In the genomic region with DNA sequence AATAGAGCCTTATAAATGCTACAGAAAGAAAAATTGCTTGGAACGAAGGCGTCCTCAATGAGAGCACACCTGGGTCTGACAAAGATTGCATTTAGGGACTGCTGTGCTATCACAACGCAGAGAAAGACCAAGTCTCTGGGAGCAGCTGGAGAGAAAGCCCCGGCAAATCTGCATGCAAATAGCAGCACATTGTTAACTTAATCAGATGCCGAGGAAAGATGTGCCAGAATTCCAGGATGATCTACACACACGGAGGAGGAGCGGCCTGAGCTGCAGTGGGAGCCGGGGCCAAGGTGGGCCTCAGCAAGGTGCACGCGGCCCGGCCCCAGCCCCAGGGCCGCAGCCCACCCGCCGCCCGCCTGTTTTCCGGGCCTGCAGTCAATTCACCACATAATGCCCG, we compare ENCODE assay signal across 24 cellular contexts. TPM values are rescaled to one million over a fixed set of nuclear protein-coding genes. Genes with fewer than 3 reads are reported as not detected.
DNase-seq lines count a peak whose midpoint lies in the region; ATAC-seq and TF ChIP-seq lines count a peak whose summit lies in the region.
"Had no signal": no experiment of that assay in that cellular context is flagged by ENCODE, and none has a peak within 500 bp of the region (broad histone marks: within the 10 kb centered on the region; RNA-seq: fewer than 3 reads in every experiment).

No MANE protein-coding gene starts in this region.

- CTCF ChIA-PET in WTC11 (lab: Charles Lee), result interaction anchor here (0.8 to 1.0 kb wide), 4 partner anchors 21 to 295 kb away, joined by 3 to 4 read pairs (median 4); no protein-coding TSS in a partner anchor

- no peak overlapping the region for H2BK5ac ChIP-seq in neuronal stem cell (ENCODE audit: low read length)

- H3K23ac ChIP-seq in neuronal stem cell (ENCODE audit: low read depth, low read length, poor library complexity), result no peak overlapping the region

- H3K4me3 Mint-ChIP-seq in WTC11 (peak overlapping the region; percentile 52), natural killer cell (no peak overlapping the region)
- H3K4me3 Mint-ChIP-seq: activated naive CD4-positive, alpha-beta T cell treated with anti-CD3 and anti-CD28 coated beads, Interleukin-2, amount 50 U/mL, for 24 hours; activated T-cell treated with anti-CD3 and anti-CD28 coated beads, Interleukin-2, amount 50 U/mL, for 4 hours; naive B cell had no signal

- H3K4me2 ChIP-seq in neuronal stem cell (ENCODE audit: insufficient read depth, low read length, poor library complexity, severe bottlenecking) (peak overlapping the region; percentile 71), osteoblast (ENCODE audit: insufficient read depth, low read length) (no peak overlapping the region)
- H3K4me2 ChIP-seq: A549, BLaER1 had no signal

- no peak overlapping the region for H3K9ac ChIP-seq in neuronal stem cell (ENCODE audit: low read depth, low read length, poor library complexity)
- H3K9ac ChIP-seq: BLaER1 had no signal

- H3K4me1 ChIP-seq in iPS DF 6.9 (ENCODE audit: control insufficient read depth, insufficient read depth, low read length) (peaks cover 11% of the 10 kb centered on the region; the same call in 1 of the 2 replicates), neuronal stem cell (ENCODE audit: control insufficient read depth in 2 of 2, insufficient read depth in 1 of 2, low read depth in 1 of 2, low read length in 2 of 2) (peaks cover 4 to 12% of the 10 kb centered on the region in 2 donors), osteoblast (ENCODE audit: insufficient read depth, low read length) (no peaks in the 10 kb centered on the region)
- H3K4me1 ChIP-seq: A549, BLaER1, psoas muscle had no signal

- H2AFZ ChIP-seq in neuronal stem cell (ENCODE audit: low read length) (no peak overlapping the region), osteoblast (ENCODE audit: low read length) (no peak overlapping the region)

- H4K8ac ChIP-seq in neuronal stem cell (ENCODE audit: low read depth, low read length), result no peak overlapping the region

- no peaks in the 10 kb centered on the region for H3K79me2 ChIP-seq in osteoblast (ENCODE audit: insufficient read depth, low read length)

- H3K27me3 Mint-ChIP-seq in WTC11 (ENCODE audit: low read depth), result peaks cover 14% of the 10 kb centered on the region
- H3K27me3 Mint-ChIP-seq in natural killer cell (ENCODE audit: low read depth in 2 of 2), result peaks cover 31 to 34% of the 10 kb centered on the region in 2 donors

- DNase-seq in D341Med (ENCODE audit: low spot score) (peak; percentile 50), WTC11 (ENCODE audit: low spot score) (peak; percentile 53), iPS DF 6.9 (ENCODE audit: low read depth, low spot score) (peak; percentile 61), neuronal stem cell (ENCODE audit: low spot score) (no peak), natural killer cell (no peak), osteoblast (ENCODE audit: insufficient read length, low spot score, missing footprints) (no peak), NCI-H524 treated with DMSO at 0.1 percent for 48 hours (lab: John Stamatoyannopoulos, UW) (no peak)
- no peak for DNase-seq in activated naive CD4-positive, alpha-beta T cell (lab: John Stamatoyannopoulos, UW)
- DNase-seq: activated CD4-positive, CD25-positive, alpha-beta regulatory T cell; activated T-cell treated with anti-CD3 and anti-CD28 coated beads, Interleukin-2, amount 50 U/mL, for 4 hours; EL; kidney; mammary epithelial cell; naive B cell; NCI-H1436 treated with DMSO at 0.1 percent for 48 hours; NCI-H69; psoas muscle; stimulated activated naive CD4-positive, alpha-beta T cell treated with Interleukin-2 at 50 U/mL for 16 hours; T1000 had no signal

- H4K20me1 ChIP-seq in osteoblast (ENCODE audit: insufficient read depth, low read length), result no peaks in the 10 kb centered on the region
- H4K20me1 ChIP-seq: BLaER1 had no signal

- H2BK15ac ChIP-seq in neuronal stem cell (ENCODE audit: low read length), result no peak overlapping the region

- no peak overlapping the region for H2AK5ac ChIP-seq in neuronal stem cell (ENCODE audit: low read depth, low read length)

- peak; percentile 74 for ATAC-seq in WTC11
- no peak for ATAC-seq in natural killer cell
- ATAC-seq: A549; activated T-cell treated with anti-CD3 and anti-CD28 coated beads, Interleukin-2, amount 50 U/mL, for 4 hours; psoas muscle had no signal

- no peak for TF ChIP-seq CTCF in WTC11 (IDR thresholded peaks at IDR 0.05)
- TF ChIP-seq CTCF in natural killer cell (IDR thresholded peaks at IDR 0.05), result no peak
- no peak for TF ChIP-seq CTCF in osteoblast (IDR thresholded peaks at IDR 0.05; ENCODE audit: extremely low read depth, low read depth, low read length)

- H3K4me1 Mint-ChIP-seq in WTC11 (peaks cover 41% of the 10 kb centered on the region), natural killer cell (no peaks in the 10 kb centered on the region)
- H3K4me1 Mint-ChIP-seq: activated naive CD4-positive, alpha-beta T cell treated with anti-CD3 and anti-CD28 coated beads, Interleukin-2, amount 50 U/mL, for 24 hours had no signal

- H3K18ac ChIP-seq in neuronal stem cell (ENCODE audit: low read length), result no peak overlapping the region

- H3K14ac ChIP-seq in neuronal stem cell (ENCODE audit: low read length), result no peak overlapping the region

- H4K91ac ChIP-seq in neuronal stem cell (ENCODE audit: low read depth, low read length, poor library complexity), result no peak overlapping the region

- no peak overlapping the region for H2BK120ac ChIP-seq in neuronal stem cell (ENCODE audit: low read depth, low read length)

- intact Hi-C loops in natural killer cell (cut with micrococcal nuclease), result no loop called here

- H3K36me3 ChIP-seq in iPS DF 6.9 (ENCODE audit: control insufficient read depth, insufficient read depth, low read length) (no peaks in the 10 kb centered on the region), neuronal stem cell (replicated peaks in 1 of 2; ENCODE audit: control insufficient read depth in 2 of 2, insufficient read depth in 2 of 2, low read length in 2 of 2) (no peaks in the 10 kb centered on the region), osteoblast (ENCODE audit: insufficient read depth, low read length) (no peaks in the 10 kb centered on the region)
- H3K36me3 ChIP-seq: BLaER1 had no signal

- no CpG with 5 or more reads among the region's 17 CpGs for WGBS in iPS DF 6.9 (ENCODE audit: insufficient coverage, insufficient read length)
- WGBS in neuronal stem cell (ENCODE audit: extremely low coverage in 2 of 2, insufficient read length in 2 of 2, insufficient replicate concordance in 1 of 2), 2 donors, result no CpG with 5 or more reads among the region's 17 CpGs

- H3K9me3 ChIP-seq in iPS DF 6.9 (ENCODE audit: control insufficient read depth, insufficient read depth, low read length) (no peaks in the 10 kb centered on the region), neuronal stem cell (replicated peaks in 1 of 2; ENCODE audit: control insufficient read depth in 2 of 2, insufficient read depth in 1 of 2, low read depth in 1 of 2, low read length in 2 of 2) (no peaks in the 10 kb centered on the region), osteoblast (ENCODE audit: low read depth, low read length) (no peaks in the 10 kb centered on the region)
- H3K9me3 ChIP-seq: A549, psoas muscle had no signal

- no peaks in the 10 kb centered on the region for H3K36me3 Mint-ChIP-seq in WTC11
- no peaks in the 10 kb centered on the region for H3K36me3 Mint-ChIP-seq in natural killer cell
- H3K36me3 Mint-ChIP-seq: activated naive CD4-positive, alpha-beta T cell treated with anti-CD3 and anti-CD28 coated beads, Interleukin-2, amount 50 U/mL, for 24 hours; naive B cell had no signal

- no peaks in the 10 kb centered on the region for H3K9me3 Mint-ChIP-seq in WTC11
- no peaks in the 10 kb centered on the region for H3K9me3 Mint-ChIP-seq in natural killer cell
- H3K9me3 Mint-ChIP-seq: activated naive CD4-positive, alpha-beta T cell treated with anti-CD3 and anti-CD28 coated beads, Interleukin-2, amount 50 U/mL, for 24 hours; activated T-cell treated with anti-CD3 and anti-CD28 coated beads, Interleukin-2, amount 50 U/mL, for 4 hours; naive B cell had no signal

- no peaks in the 10 kb centered on the region for H3K79me1 ChIP-seq in neuronal stem cell (ENCODE audit: low read depth, low read length)

- H3K27ac ChIP-seq in iPS DF 6.9 (ENCODE audit: low read length) (no peak overlapping the region), neuronal stem cell (replicated peaks; ENCODE audit: low read length) (no peak overlapping the region), osteoblast (ENCODE audit: low read depth, low read length) (no peak overlapping the region)
- H3K27ac ChIP-seq: A549, BLaER1, psoas muscle, skin epidermis had no signal

- no peak overlapping the region for H2BK12ac ChIP-seq in neuronal stem cell (ENCODE audit: low read length)

- POLR2A ChIA-PET in WTC11 (lab: Charles Lee), result no interaction called here

- H3K4ac ChIP-seq in neuronal stem cell (ENCODE audit: low read length), result no peak overlapping the region

- H3K27ac Mint-ChIP-seq in WTC11 (peak overlapping the region; percentile 96), natural killer cell (no peak overlapping the region)
- H3K27ac Mint-ChIP-seq: activated naive CD4-positive, alpha-beta T cell treated with anti-CD3 and anti-CD28 coated beads, Interleukin-2, amount 50 U/mL, for 24 hours; naive B cell had no signal

- H3K4me3 ChIP-seq in iPS DF 6.9 (ENCODE audit: low read length) (no peak overlapping the region), neuronal stem cell (ENCODE audit: low read length in 2 of 2) (no peak overlapping the region), osteoblast (ENCODE audit: insufficient read depth, low read length) (no peak overlapping the region)
- H3K4me3 ChIP-seq: A549, BLaER1, psoas muscle, skin epidermis had no signal

- H3K27me3 ChIP-seq in iPS DF 6.9 (ENCODE audit: control insufficient read depth, insufficient read depth, low read length) (peaks cover 3% of the 10 kb centered on the region; the same call in 1 of the 2 replicates), neuronal stem cell (ENCODE audit: control insufficient read depth in 3 of 3, insufficient read depth in 3 of 3, low read depth in 1 of 3, low read length in 3 of 3) (peaks cover 6 to 48% (median 22%) of the 10 kb centered on the region in 3 experiments), osteoblast (ENCODE audit: insufficient read depth, low read length) (no peaks in the 10 kb centered on the region)
- H3K27me3 ChIP-seq: BLaER1 had no signal

TF ChIP-seq in WTC11, 78 proteins besides CTCF, POLR2A, EP300 and RAD21 (continues in another document):
- TF ChIP-seq ZNF396 (CRISPR knock-in tag; IDR thresholded peaks at IDR 0.05; ENCODE audit: borderline replicate concordance), result no peak
- no peak for TF ChIP-seq CBFB (CRISPR knock-in tag; IDR thresholded peaks at IDR 0.05; ENCODE audit: low read depth)
- peak; percentile 47; the same call in 1 of the 2 replicates for TF ChIP-seq FOXK1 (CRISPR knock-in tag; IDR thresholded peaks at IDR 0.05)

RNA-seq across cellular contexts. Expression of a gene that starts 1.4 kb away (rescaled TPM):
- total RNA-seq in WTC11 (2021), result 0.34 to 0.37 TPM (median 0.35 TPM) in 3 replicates
- 0.35 TPM for polyA plus RNA-seq in neuronal stem cell (2013, experiment 1 of 2)
- 0.44 TPM for polyA plus RNA-seq in neuronal stem cell (2013, experiment 2 of 2)
- total RNA-seq in natural killer cell, result not detected
- total RNA-seq in osteoblast, result not detected in 2 replicates
- total RNA-seq: activated T-cell treated with anti-CD3 and anti-CD28 coated beads, Interleukin-2, amount 50 U/mL, for 4 hours; mammary epithelial cell; MCF 10A had no signal
- polyA plus RNA-seq: A549, mammary epithelial cell had no signal

Comparison
In these comparisons a context has a peak if more than half of its experiments do, and no peak if none do; other contexts are left out.
1. DNase-seq: peak in D341Med (single experiment), WTC11 (single experiment) and iPS DF 6.9 (single experiment); none in neuronal stem cell (single experiment), natural killer cell (single experiment), activated naive CD4-positive, alpha-beta T cell (0 of 4), osteoblast (single experiment) and NCI-H524 treated with DMSO at 0.1 percent for 48 hours (single experiment).